Comparison of ENCODE assay signal across 26 cellular contexts in genomic region chr3:144034715-144035114, GRCh38.
"Had no signal": no experiment of that assay in that cellular context is flagged by ENCODE, and none has a peak within 500 bp of the region (broad histone marks: within the 10 kb centered on the region; RNA-seq: fewer than 3 reads in every experiment).

No MANE protein-coding gene starts in this region.

- H3K27ac ChIP-seq: colonic mucosa, esophagus muscularis mucosa, foreskin keratinocyte, gastrocnemius medialis, heart left ventricle had no signal

- H3K27ac Mint-ChIP-seq: activated CD4-positive, alpha-beta memory T cell treated with anti-CD3 and anti-CD28 coated beads for 36 hours; activated CD4-positive, alpha-beta T cell treated with anti-CD3 and anti-CD28 coated beads for 36 hours; activated CD4-positive, alpha-beta T cell treated with anti-CD3 and anti-CD28 coated beads, Interleukin-2, amount 10 ng/mL, durations not matched to agents 24 days and 14 days; activated CD8-positive, alpha-beta memory T cell treated with anti-CD3 and anti-CD28 coated beads, Interleukin-2, amount 10 ng/mL, durations not matched to agents 7 days and 5 days; activated CD8-positive, alpha-beta T cell treated with anti-CD3 and anti-CD28 coated beads, Interleukin-2, amount 10 ng/mL, durations not matched to agents 7 days and 5 days; activated naive CD4-positive, alpha-beta T cell treated with anti-CD3 and anti-CD28 coated beads, Interleukin-2, amount 10 ng/mL, durations not matched to agents 7 days and 5 days; activated naive CD4-positive, alpha-beta T cell treated with anti-CD3 and anti-CD28 coated beads, Interleukin-2, amount 50 U/mL, for 72 hours; activated naive CD8-positive, alpha-beta T cell treated with anti-CD3 and anti-CD28 coated beads, Interleukin-2, amount 10 ng/mL, durations not matched to agents 7 days and 5 days; activated T-cell treated with anti-CD3 and anti-CD28 coated beads, Interleukin-2, amount 50 U/mL, for 24 hours; activated T-cell treated with anti-CD3 and anti-CD28 coated beads, Interleukin-2, amount 50 U/mL, for 72 hours; endodermal cell had no signal

- DNase-seq: activated CD4-positive, alpha-beta memory T cell treated with anti-CD3 and anti-CD28 coated beads for 36 hours; activated CD4-positive, alpha-beta T cell treated with anti-CD3 and anti-CD28 coated beads for 36 hours; activated CD4-positive, alpha-beta T cell treated with anti-CD3 and anti-CD28 coated beads, Interleukin-2, amount 10 ng/mL, durations not matched to agents 24 days and 14 days; activated CD4-positive, CD25-positive, alpha-beta regulatory T cell; activated CD4-positive, CD25-positive, alpha-beta regulatory T cell treated with anti-CD3 and anti-CD28 coated beads, Interleukin-2, amount 50 U/mL, for 72 hours; activated CD8-positive, alpha-beta memory T cell treated with anti-CD3 and anti-CD28 coated beads, Interleukin-2, amount 10 ng/mL, durations not matched to agents 7 days and 5 days; activated CD8-positive, alpha-beta memory T cell treated with anti-CD3 and anti-CD28 coated beads, Interleukin-2, amount 50 U/mL, for 4 hours; activated CD8-positive, alpha-beta T cell treated with anti-CD3 and anti-CD28 coated beads, Interleukin-2, amount 10 ng/mL, durations not matched to agents 7 days and 5 days; activated gamma-delta T cell; activated naive CD4-positive, alpha-beta T cell; activated naive CD4-positive, alpha-beta T cell treated with anti-CD3 and anti-CD28 coated beads, Interleukin-2, amount 10 ng/mL, durations not matched to agents 7 days and 5 days; activated naive CD8-positive, alpha-beta T cell treated with anti-CD3 and anti-CD28 coated beads, Interleukin-2, amount 10 ng/mL, durations not matched to agents 7 days and 5 days; activated T-cell treated with anti-CD3 and anti-CD28 coated beads for 4 hours; activated T-cell treated with anti-CD3 and anti-CD28 coated beads, Interleukin-2, amount 50 U/mL, for 24 hours; activated T-cell treated with anti-CD3 and anti-CD28 coated beads, Interleukin-2, amount 50 U/mL, for 72 hours; colonic mucosa; effector memory CD4-positive, alpha-beta T cell; endodermal cell; erythroblast; foreskin keratinocyte; gastrocnemius medialis; glutamatergic neuron; heart left ventricle; T-helper 2 cell had no signal

- H3K4me1 Mint-ChIP-seq: activated naive CD4-positive, alpha-beta T cell treated with anti-CD3 and anti-CD28 coated beads, Interleukin-2, amount 10 ng/mL, durations not matched to agents 7 days and 5 days; endodermal cell had no signal

- H3K36me3 ChIP-seq: colonic mucosa, esophagus muscularis mucosa, gastrocnemius medialis, heart left ventricle had no signal

- ATAC-seq: activated CD4-positive, alpha-beta T cell treated with anti-CD3 and anti-CD28 coated beads for 36 hours; activated CD8-positive, alpha-beta memory T cell treated with anti-CD3 and anti-CD28 coated beads, Interleukin-2, amount 10 ng/mL, durations not matched to agents 7 days and 5 days; activated CD8-positive, alpha-beta T cell treated with anti-CD3 and anti-CD28 coated beads, Interleukin-2, amount 10 ng/mL, durations not matched to agents 7 days and 5 days; activated naive CD4-positive, alpha-beta T cell treated with anti-CD3 and anti-CD28 coated beads, Interleukin-2, amount 50 U/mL, for 72 hours; activated T-cell treated with anti-CD3 and anti-CD28 coated beads, Interleukin-2, amount 50 U/mL, for 72 hours; foreskin keratinocyte; gastrocnemius medialis; heart left ventricle had no signal

- H3K27me3 Mint-ChIP-seq: activated CD4-positive, alpha-beta memory T cell treated with anti-CD3 and anti-CD28 coated beads for 36 hours; activated naive CD4-positive, alpha-beta T cell treated with anti-CD3 and anti-CD28 coated beads, Interleukin-2, amount 10 ng/mL, durations not matched to agents 7 days and 5 days had no signal

- H3K4me3 ChIP-seq: colonic mucosa, esophagus muscularis mucosa, gastrocnemius medialis, heart left ventricle had no signal

- H3K4me3 Mint-ChIP-seq: activated CD4-positive, alpha-beta memory T cell treated with anti-CD3 and anti-CD28 coated beads for 36 hours; activated CD4-positive, alpha-beta T cell treated with anti-CD3 and anti-CD28 coated beads for 36 hours; activated CD4-positive, alpha-beta T cell treated with anti-CD3 and anti-CD28 coated beads, Interleukin-2, amount 10 ng/mL, durations not matched to agents 24 days and 14 days; activated CD8-positive, alpha-beta memory T cell treated with anti-CD3 and anti-CD28 coated beads, Interleukin-2, amount 10 ng/mL, durations not matched to agents 7 days and 5 days; activated CD8-positive, alpha-beta T cell treated with anti-CD3 and anti-CD28 coated beads, Interleukin-2, amount 10 ng/mL, durations not matched to agents 7 days and 5 days; activated naive CD4-positive, alpha-beta T cell treated with anti-CD3 and anti-CD28 coated beads, Interleukin-2, amount 10 ng/mL, durations not matched to agents 7 days and 5 days; activated naive CD8-positive, alpha-beta T cell treated with anti-CD3 and anti-CD28 coated beads, Interleukin-2, amount 10 ng/mL, durations not matched to agents 7 days and 5 days; activated T-cell treated with anti-CD3 and anti-CD28 coated beads, Interleukin-2, amount 50 U/mL, for 24 hours; activated T-cell treated with anti-CD3 and anti-CD28 coated beads, Interleukin-2, amount 50 U/mL, for 72 hours; endodermal cell had no signal

- H3K9me3 ChIP-seq: colonic mucosa, esophagus muscularis mucosa, gastrocnemius medialis, heart left ventricle had no signal

- H3K27me3 ChIP-seq: colonic mucosa, esophagus muscularis mucosa, foreskin keratinocyte, gastrocnemius medialis, heart left ventricle had no signal

- H3K4me1 ChIP-seq: colonic mucosa, foreskin keratinocyte had no signal

- H3K36me3 Mint-ChIP-seq: activated CD4-positive, alpha-beta memory T cell treated with anti-CD3 and anti-CD28 coated beads for 36 hours; activated CD8-positive, alpha-beta memory T cell treated with anti-CD3 and anti-CD28 coated beads, Interleukin-2, amount 10 ng/mL, durations not matched to agents 7 days and 5 days; activated naive CD4-positive, alpha-beta T cell treated with anti-CD3 and anti-CD28 coated beads, Interleukin-2, amount 10 ng/mL, durations not matched to agents 7 days and 5 days; activated naive CD4-positive, alpha-beta T cell treated with anti-CD3 and anti-CD28 coated beads, Interleukin-2, amount 50 U/mL, for 72 hours; activated naive CD8-positive, alpha-beta T cell treated with anti-CD3 and anti-CD28 coated beads, Interleukin-2, amount 10 ng/mL, durations not matched to agents 7 days and 5 days had no signal

- H3K9me3 Mint-ChIP-seq: activated CD4-positive, alpha-beta memory T cell treated with anti-CD3 and anti-CD28 coated beads for 36 hours; activated CD4-positive, alpha-beta T cell treated with anti-CD3 and anti-CD28 coated beads, Interleukin-2, amount 10 ng/mL, durations not matched to agents 24 days and 14 days; activated naive CD4-positive, alpha-beta T cell treated with anti-CD3 and anti-CD28 coated beads, Interleukin-2, amount 10 ng/mL, durations not matched to agents 7 days and 5 days; activated naive CD4-positive, alpha-beta T cell treated with anti-CD3 and anti-CD28 coated beads, Interleukin-2, amount 50 U/mL, for 72 hours; activated naive CD8-positive, alpha-beta T cell treated with anti-CD3 and anti-CD28 coated beads, Interleukin-2, amount 10 ng/mL, durations not matched to agents 7 days and 5 days; activated T-cell treated with anti-CD3 and anti-CD28 coated beads, Interleukin-2, amount 50 U/mL, for 24 hours; activated T-cell treated with anti-CD3 and anti-CD28 coated beads, Interleukin-2, amount 50 U/mL, for 72 hours; endodermal cell had no signal
